Comparison of ENCODE assay signal across 3 cellular contexts in the genomic region with DNA sequence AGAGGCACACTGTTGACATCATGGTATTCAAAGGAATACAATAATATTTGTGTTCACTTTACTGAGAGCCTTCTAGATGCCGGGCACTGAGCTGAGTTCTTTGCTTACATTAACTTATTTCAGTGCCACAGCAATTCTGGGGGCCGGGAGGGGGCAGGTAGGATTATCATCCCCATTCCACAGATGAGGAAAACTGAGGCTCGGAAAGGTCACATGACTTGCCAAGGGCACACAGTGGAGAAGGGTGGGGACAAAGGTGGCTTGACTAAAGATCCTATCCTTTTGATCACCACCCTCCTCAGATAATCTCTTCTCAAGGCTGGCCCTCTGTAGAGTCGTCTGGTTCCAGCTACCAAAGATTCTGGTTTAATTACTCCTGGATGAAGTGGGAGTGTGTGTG.
TF ChIP-seq lines count a peak whose summit lies in the region.

No MANE protein-coding gene starts in this region.

TF ChIP-seq in WTC11, 78 proteins besides CTCF, POLR2A, EP300 and RAD21:
- no peak for TF ChIP-seq EMX1 (CRISPR knock-in tag; IDR thresholded peaks at IDR 0.05)
- TF ChIP-seq, protein P1, sequence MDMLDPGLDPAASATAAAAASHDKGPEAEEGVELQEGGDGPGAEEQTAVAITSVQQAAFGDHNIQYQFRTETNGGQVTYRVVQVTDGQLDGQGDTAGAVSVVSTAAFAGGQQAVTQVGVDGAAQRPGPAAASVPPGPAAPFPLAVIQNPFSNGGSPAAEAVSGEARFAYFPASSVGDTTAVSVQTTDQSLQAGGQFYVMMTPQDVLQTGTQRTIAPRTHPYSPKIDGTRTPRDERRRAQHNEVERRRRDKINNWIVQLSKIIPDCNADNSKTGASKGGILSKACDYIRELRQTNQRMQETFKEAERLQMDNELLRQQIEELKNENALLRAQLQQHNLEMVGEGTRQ (CRISPR knock-in tag; IDR thresholded peaks at IDR 0.05) = 0 out of 2 replicates have a peak, but pooled peaks have one; percentile 10
TF ChIP-seq in WTC11: peak in this region for 1.

TF ChIP-seq in K562, 482 proteins besides CTCF, POLR2A, EP300 and RAD21 (continues in another document):
- peak; percentile 97 for TF ChIP-seq ESRRA (IDR thresholded peaks at IDR 0.05; ENCODE audit: borderline replicate concordance, low read depth)
- TF ChIP-seq, protein P2, sequence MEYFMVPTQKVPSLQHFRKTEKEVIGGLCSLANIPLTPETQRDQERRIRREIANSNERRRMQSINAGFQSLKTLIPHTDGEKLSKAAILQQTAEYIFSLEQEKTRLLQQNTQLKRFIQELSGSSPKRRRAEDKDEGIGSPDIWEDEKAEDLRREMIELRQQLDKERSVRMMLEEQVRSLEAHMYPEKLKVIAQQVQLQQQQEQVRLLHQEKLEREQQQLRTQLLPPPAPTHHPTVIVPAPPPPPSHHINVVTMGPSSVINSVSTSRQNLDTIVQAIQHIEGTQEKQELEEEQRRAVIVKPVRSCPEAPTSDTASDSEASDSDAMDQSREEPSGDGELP (CRISPR knock-in tag; IDR thresholded peaks at IDR 0.05; ENCODE audit: borderline replicate concordance) = no peak
- TF ChIP-seq RCOR1 (IDR thresholded peaks at IDR 0.05; ENCODE audit: borderline replicate concordance in 1 of 2, low read depth in 2 of 2, low read length in 2 of 2) = 0 out of 4 replicates have a peak, but pooled peaks of 1 of the 2 experiments have one; percentile 52
- TF ChIP-seq LEF1 (IDR thresholded peaks at IDR 0.05) = no peak
- TF ChIP-seq ZNF766 (CRISPR knock-in tag; conservative IDR thresholded peaks at IDR 0.05) = no peak
- TF ChIP-seq, protein P3, sequence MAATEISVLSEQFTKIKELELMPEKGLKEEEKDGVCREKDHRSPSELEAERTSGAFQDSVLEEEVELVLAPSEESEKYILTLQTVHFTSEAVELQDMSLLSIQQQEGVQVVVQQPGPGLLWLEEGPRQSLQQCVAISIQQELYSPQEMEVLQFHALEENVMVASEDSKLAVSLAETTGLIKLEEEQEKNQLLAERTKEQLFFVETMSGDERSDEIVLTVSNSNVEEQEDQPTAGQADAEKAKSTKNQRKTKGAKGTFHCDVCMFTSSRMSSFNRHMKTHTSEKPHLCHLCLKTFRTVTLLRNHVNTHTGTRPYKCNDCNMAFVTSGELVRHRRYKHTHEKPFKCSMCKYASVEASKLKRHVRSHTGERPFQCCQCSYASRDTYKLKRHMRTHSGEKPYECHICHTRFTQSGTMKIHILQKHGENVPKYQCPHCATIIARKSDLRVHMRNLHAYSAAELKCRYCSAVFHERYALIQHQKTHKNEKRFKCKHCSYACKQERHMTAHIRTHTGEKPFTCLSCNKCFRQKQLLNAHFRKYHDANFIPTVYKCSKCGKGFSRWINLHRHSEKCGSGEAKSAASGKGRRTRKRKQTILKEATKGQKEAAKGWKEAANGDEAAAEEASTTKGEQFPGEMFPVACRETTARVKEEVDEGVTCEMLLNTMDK (IDR thresholded peaks at IDR 0.05; ENCODE audit: borderline replicate concordance, insufficient read depth, low read depth, low read length, poor library complexity, severe bottlenecking) = no peak
- TF ChIP-seq, protein P4, sequence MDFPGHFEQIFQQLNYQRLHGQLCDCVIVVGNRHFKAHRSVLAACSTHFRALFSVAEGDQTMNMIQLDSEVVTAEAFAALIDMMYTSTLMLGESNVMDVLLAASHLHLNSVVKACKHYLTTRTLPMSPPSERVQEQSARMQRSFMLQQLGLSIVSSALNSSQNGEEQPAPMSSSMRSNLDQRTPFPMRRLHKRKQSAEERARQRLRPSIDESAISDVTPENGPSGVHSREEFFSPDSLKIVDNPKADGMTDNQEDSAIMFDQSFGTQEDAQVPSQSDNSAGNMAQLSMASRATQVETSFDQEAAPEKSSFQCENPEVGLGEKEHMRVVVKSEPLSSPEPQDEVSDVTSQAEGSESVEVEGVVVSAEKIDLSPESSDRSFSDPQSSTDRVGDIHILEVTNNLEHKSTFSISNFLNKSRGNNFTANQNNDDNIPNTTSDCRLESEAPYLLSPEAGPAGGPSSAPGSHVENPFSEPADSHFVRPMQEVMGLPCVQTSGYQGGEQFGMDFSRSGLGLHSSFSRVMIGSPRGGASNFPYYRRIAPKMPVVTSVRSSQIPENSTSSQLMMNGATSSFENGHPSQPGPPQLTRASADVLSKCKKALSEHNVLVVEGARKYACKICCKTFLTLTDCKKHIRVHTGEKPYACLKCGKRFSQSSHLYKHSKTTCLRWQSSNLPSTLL (IDR thresholded peaks at IDR 0.05) = no peak
- TF ChIP-seq NCOA6 (IDR thresholded peaks at IDR 0.05) = no peak
- no peak for TF ChIP-seq CC2D1A (IDR thresholded peaks at IDR 0.05)
- no peak for TF ChIP-seq FOXK2 (conservative IDR thresholded peaks at IDR 0.05 in 1 of 2, IDR thresholded peaks at IDR 0.05 in 1 of 2; ENCODE audit: low read depth in 2 of 2)
- no peak for TF ChIP-seq PTTG1 (tag; IDR thresholded peaks at IDR 0.05; ENCODE audit: low read depth)
- TF ChIP-seq GABPB2 (CRISPR knock-in tag; conservative IDR thresholded peaks at IDR 0.05) = no peak
- TF ChIP-seq, protein P5, sequence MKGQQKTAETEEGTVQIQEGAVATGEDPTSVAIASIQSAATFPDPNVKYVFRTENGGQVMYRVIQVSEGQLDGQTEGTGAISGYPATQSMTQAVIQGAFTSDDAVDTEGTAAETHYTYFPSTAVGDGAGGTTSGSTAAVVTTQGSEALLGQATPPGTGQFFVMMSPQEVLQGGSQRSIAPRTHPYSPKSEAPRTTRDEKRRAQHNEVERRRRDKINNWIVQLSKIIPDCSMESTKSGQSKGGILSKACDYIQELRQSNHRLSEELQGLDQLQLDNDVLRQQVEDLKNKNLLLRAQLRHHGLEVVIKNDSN (CRISPR knock-in tag; IDR thresholded peaks at IDR 0.05) = 0 out of 2 replicates have a peak, but pooled peaks have one; percentile 25
- TF ChIP-seq ZNF165 (CRISPR knock-in tag; IDR thresholded peaks at IDR 0.05; ENCODE audit: borderline replicate concordance) = no peak
- TF ChIP-seq, protein P6, sequence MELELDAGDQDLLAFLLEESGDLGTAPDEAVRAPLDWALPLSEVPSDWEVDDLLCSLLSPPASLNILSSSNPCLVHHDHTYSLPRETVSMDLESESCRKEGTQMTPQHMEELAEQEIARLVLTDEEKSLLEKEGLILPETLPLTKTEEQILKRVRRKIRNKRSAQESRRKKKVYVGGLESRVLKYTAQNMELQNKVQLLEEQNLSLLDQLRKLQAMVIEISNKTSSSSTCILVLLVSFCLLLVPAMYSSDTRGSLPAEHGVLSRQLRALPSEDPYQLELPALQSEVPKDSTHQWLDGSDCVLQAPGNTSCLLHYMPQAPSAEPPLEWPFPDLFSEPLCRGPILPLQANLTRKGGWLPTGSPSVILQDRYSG (tag; conservative IDR thresholded peaks at IDR 0.05; ENCODE audit: low read depth) = no peak
- no peak for TF ChIP-seq TFAM (CRISPR knock-in tag; conservative IDR thresholded peaks at IDR 0.05)
- no peak for TF ChIP-seq SNIP1 (IDR thresholded peaks at IDR 0.05; ENCODE audit: low read depth)
- no peak for TF ChIP-seq FOS (IDR thresholded peaks at IDR 0.05; ENCODE audit: extremely low read depth, insufficient read length)
- no peak for TF ChIP-seq HDAC6 (IDR thresholded peaks at IDR 0.05; ENCODE audit: low read depth, low read length)
- TF ChIP-seq ZKSCAN3 (CRISPR knock-in tag; IDR thresholded peaks at IDR 0.05) = no peak
- TF ChIP-seq, protein P7, sequence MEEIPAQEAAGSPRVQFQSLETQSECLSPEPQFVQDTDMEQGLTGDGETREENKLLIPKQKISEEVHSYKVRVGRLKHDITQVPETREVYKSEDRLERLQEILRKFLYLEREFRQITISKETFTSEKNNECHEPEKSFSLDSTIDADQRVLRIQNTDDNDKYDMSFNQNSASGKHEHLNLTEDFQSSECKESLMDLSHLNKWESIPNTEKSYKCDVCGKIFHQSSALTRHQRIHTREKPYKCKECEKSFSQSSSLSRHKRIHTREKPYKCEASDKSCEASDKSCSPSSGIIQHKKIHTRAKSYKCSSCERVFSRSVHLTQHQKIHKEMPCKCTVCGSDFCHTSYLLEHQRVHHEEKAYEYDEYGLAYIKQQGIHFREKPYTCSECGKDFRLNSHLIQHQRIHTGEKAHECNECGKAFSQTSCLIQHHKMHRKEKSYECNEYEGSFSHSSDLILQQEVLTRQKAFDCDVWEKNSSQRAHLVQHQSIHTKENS (CRISPR knock-in tag; IDR thresholded peaks at IDR 0.05) = no peak

TF ChIP-seq in GM23338, 12 proteins besides CTCF, POLR2A, EP300 and RAD21 (continues in another document):
- TF ChIP-seq, protein P8, sequence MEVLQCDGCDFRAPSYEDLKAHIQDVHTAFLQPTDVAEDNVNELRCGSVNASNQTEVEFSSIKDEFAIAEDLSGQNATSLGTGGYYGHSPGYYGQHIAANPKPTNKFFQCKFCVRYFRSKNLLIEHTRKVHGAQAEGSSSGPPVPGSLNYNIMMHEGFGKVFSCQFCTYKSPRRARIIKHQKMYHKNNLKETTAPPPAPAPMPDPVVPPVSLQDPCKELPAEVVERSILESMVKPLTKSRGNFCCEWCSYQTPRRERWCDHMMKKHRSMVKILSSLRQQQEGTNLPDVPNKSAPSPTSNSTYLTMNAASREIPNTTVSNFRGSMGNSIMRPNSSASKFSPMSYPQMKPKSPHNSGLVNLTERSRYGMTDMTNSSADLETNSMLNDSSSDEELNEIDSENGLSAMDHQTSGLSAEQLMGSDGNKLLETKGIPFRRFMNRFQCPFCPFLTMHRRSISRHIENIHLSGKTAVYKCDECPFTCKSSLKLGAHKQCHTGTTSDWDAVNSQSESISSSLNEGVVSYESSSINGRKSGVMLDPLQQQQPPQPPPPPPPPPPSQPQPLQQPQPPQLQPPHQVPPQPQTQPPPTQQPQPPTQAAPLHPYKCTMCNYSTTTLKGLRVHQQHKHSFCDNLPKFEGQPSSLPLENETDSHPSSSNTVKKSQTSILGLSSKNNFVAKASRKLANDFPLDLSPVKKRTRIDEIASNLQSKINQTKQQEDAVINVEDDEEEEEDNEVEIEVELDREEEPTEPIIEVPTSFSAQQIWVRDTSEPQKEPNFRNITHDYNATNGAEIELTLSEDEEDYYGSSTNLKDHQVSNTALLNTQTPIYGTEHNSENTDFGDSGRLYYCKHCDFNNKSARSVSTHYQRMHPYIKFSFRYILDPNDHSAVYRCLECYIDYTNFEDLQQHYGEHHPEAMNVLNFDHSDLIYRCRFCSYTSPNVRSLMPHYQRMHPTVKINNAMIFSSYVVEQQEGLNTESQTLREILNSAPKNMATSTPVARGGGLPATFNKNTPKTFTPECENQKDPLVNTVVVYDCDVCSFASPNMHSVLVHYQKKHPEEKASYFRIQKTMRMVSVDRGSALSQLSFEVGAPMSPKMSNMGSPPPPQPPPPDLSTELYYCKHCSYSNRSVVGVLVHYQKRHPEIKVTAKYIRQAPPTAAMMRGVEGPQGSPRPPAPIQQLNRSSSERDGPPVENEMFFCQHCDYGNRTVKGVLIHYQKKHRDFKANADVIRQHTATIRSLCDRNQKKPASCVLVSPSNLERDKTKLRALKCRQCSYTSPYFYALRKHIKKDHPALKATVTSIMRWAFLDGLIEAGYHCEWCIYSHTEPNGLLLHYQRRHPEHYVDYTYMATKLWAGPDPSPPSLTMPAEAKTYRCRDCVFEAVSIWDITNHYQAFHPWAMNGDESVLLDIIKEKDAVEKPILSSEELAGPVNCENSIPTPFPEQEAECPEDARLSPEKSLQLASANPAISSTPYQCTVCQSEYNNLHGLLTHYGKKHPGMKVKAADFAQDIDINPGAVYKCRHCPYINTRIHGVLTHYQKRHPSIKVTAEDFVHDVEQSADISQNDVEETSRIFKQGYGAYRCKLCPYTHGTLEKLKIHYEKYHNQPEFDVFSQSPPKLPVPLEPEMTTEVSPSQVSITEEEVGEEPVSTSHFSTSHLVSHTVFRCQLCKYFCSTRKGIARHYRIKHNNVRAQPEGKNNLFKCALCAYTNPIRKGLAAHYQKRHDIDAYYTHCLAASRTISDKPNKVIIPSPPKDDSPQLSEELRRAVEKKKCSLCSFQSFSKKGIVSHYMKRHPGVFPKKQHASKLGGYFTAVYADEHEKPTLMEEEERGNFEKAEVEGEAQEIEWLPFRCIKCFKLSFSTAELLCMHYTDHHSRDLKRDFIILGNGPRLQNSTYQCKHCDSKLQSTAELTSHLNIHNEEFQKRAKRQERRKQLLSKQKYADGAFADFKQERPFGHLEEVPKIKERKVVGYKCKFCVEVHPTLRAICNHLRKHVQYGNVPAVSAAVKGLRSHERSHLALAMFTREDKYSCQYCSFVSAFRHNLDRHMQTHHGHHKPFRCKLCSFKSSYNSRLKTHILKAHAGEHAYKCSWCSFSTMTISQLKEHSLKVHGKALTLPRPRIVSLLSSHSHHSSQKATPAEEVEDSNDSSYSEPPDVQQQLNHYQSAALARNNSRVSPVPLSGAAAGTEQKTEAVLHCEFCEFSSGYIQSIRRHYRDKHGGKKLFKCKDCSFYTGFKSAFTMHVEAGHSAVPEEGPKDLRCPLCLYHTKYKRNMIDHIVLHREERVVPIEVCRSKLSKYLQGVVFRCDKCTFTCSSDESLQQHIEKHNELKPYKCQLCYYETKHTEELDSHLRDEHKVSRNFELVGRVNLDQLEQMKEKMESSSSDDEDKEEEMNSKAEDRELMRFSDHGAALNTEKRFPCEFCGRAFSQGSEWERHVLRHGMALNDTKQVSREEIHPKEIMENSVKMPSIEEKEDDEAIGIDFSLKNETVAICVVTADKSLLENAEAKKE (CRISPR knock-in tag; IDR thresholded peaks at IDR 0.05) = no peak
- TF ChIP-seq CREB1 (CRISPR knock-in tag; IDR thresholded peaks at IDR 0.05; ENCODE audit: low read depth) = no peak
- TF ChIP-seq EZH2 (IDR thresholded peaks at IDR 0.05; ENCODE audit: low read depth, unreplicated experiment) = no peak
- TF ChIP-seq, protein P9, sequence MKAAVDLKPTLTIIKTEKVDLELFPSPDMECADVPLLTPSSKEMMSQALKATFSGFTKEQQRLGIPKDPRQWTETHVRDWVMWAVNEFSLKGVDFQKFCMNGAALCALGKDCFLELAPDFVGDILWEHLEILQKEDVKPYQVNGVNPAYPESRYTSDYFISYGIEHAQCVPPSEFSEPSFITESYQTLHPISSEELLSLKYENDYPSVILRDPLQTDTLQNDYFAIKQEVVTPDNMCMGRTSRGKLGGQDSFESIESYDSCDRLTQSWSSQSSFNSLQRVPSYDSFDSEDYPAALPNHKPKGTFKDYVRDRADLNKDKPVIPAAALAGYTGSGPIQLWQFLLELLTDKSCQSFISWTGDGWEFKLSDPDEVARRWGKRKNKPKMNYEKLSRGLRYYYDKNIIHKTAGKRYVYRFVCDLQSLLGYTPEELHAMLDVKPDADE (IDR thresholded peaks at IDR 0.05) = no peak
- no peak for TF ChIP-seq POLR2AphosphoS5 (IDR thresholded peaks at IDR 0.05; ENCODE audit: low read depth)
- no peak for TF ChIP-seq STAT1 (IDR thresholded peaks at IDR 0.05; ENCODE audit: unreplicated experiment)
- TF ChIP-seq NANOG (IDR thresholded peaks at IDR 0.05; ENCODE audit: borderline replicate concordance) = no peak
- no peak for TF ChIP-seq ZNF331 (CRISPR knock-in tag; IDR thresholded peaks at IDR 0.05; ENCODE audit: low read depth)
- TF ChIP-seq EZH2phosphoT487 (IDR thresholded peaks at IDR 0.05; ENCODE audit: unreplicated experiment) = no peak
